Comparison of ENCODE assay signal across 1 cellular context in genomic region chr12:94169966-94170689, GRCh38.
TF ChIP-seq lines count a peak whose summit lies in the region.

No MANE protein-coding gene starts in this region.

TF ChIP-seq in IMR-90, 13 proteins besides CTCF, POLR2A, EP300 and RAD21:
- TF ChIP-seq RCOR1 (IDR thresholded peaks at IDR 0.05; ENCODE audit: insufficient replicate concordance, low read length) = no peak
- TF ChIP-seq BHLHE40 (IDR thresholded peaks at IDR 0.05; ENCODE audit: low read depth, low read length) = no peak
- TF ChIP-seq FOS (IDR thresholded peaks at IDR 0.05; ENCODE audit: low read depth, low read length) = no peak
- TF ChIP-seq USF2 (IDR thresholded peaks at IDR 0.05; ENCODE audit: low read depth, low read length) = no peak
- TF ChIP-seq SMC3 (IDR thresholded peaks at IDR 0.05; ENCODE audit: low read depth, low read length) = no peak
- TF ChIP-seq NFE2L2 (IDR thresholded peaks at IDR 0.05; ENCODE audit: low read depth, low read length) = no peak
- no peak for TF ChIP-seq MAFK (IDR thresholded peaks at IDR 0.05; ENCODE audit: low read depth, low read length)
- no peak for TF ChIP-seq CEBPB (IDR thresholded peaks at IDR 0.05; ENCODE audit: low read depth, low read length)
- TF ChIP-seq MAZ (IDR thresholded peaks at IDR 0.05; ENCODE audit: borderline replicate concordance, low read depth, low read length) = no peak
- no peak for TF ChIP-seq ELK1 (IDR thresholded peaks at IDR 0.05; ENCODE audit: borderline replicate concordance, low read depth, low read length)
- TF ChIP-seq MXI1 (IDR thresholded peaks at IDR 0.05; ENCODE audit: borderline replicate concordance, low read depth, low read length) = no peak
- no peak for TF ChIP-seq CHD1 (IDR thresholded peaks at IDR 0.05; ENCODE audit: low read depth, low read length)
- no peak for TF ChIP-seq RFX5 (IDR thresholded peaks at IDR 0.05; ENCODE audit: low read depth, low read length)
